In genomic region chr5:57316798-57317327, GRCh38 we compare ENCODE assay signal across 9 cellular contexts.
A peak's percentile ranks its signal among the peaks of the same experiment; 100 is the strongest.
DNase-seq lines count a peak whose midpoint lies in the region; ATAC-seq and TF ChIP-seq lines count a peak whose summit lies in the region.
"Had no signal": no experiment of that assay in that cellular context is flagged by ENCODE, and none has a peak within 500 bp of the region (broad histone marks: within the 10 kb centered on the region; RNA-seq: fewer than 3 reads in every experiment).

No MANE protein-coding gene starts in this region.

- peak; percentile 83 for DNase-seq in ELR (ENCODE audit: low read depth)
- DNase-seq in HS-5 (ENCODE audit: low read depth) = peak; percentile 53
- DNase-seq in cardiac fibroblast (ENCODE audit: low read depth in 2 of 2) = peak; percentile 97
- no peak for DNase-seq in natural killer cell
- no peak for DNase-seq in NCI-H510A treated with DMSO at 0.1 percent for 48 hours (lab: John Stamatoyannopoulos, UW)
- DNase-seq in NCI-H2029 treated with DMSO at 0.1 percent for 48 hours (lab: John Stamatoyannopoulos, UW) = no peak
- no peak for DNase-seq in NCI-H69 (lab: John Stamatoyannopoulos, UW)

- no peaks in the 10 kb centered on the region for H3K36me3 Mint-ChIP-seq in natural killer cell

- H3K4me3 Mint-ChIP-seq in natural killer cell = no peak overlapping the region

- intact Hi-C loops in natural killer cell (cut with micrococcal nuclease) = no loop called here

- no peak overlapping the region for H3K27ac Mint-ChIP-seq in natural killer cell

- H3K9me3 Mint-ChIP-seq in natural killer cell = no peaks in the 10 kb centered on the region

- ATAC-seq in natural killer cell (peak; percentile 65 to 93 (median 84)), GM21526 (IDR thresholded peaks at IDR 0.05; ENCODE audit: low FRiP score, unreplicated experiment) (no peak)

- no peaks in the 10 kb centered on the region for H3K4me1 Mint-ChIP-seq in natural killer cell

- H3K27me3 Mint-ChIP-seq in natural killer cell (ENCODE audit: low read depth in 2 of 2) = peaks cover 0 to 4% of the 10 kb centered on the region in 2 donors

- no peak overlapping the region for H3K4me3 ChIP-seq in cardiac fibroblast (replicated peaks in 1 of 2; ENCODE audit: low read depth in 2 of 2, low read length in 2 of 2)
- H3K4me3 ChIP-seq: ascending aorta had no signal

- TF ChIP-seq CTCF in cardiac fibroblast (IDR thresholded peaks at IDR 0.05; ENCODE audit: low read depth, low read length) (no peak), natural killer cell (IDR thresholded peaks at IDR 0.05) (no peak)

Comparison
In these comparisons a context has a peak if more than half of its experiments do, and no peak if none do; other contexts are left out.
1. DNase-seq: peak in ELR (single experiment), HS-5 (single experiment) and cardiac fibroblast (2 of 2); none in natural killer cell (single experiment), NCI-H510A treated with DMSO at 0.1 percent for 48 hours (single experiment), NCI-H2029 treated with DMSO at 0.1 percent for 48 hours (single experiment) and NCI-H69 (single experiment).